Comparison of ENCODE assay signal across 8 cellular contexts in genomic region chr1:44036409-44037111, GRCh38. TPM values are rescaled to one million over a fixed set of nuclear protein-coding genes. Genes with fewer than 3 reads are reported as not detected.
DNase-seq lines count a peak whose midpoint lies in the region; ATAC-seq and TF ChIP-seq lines count a peak whose summit lies in the region.

No MANE protein-coding gene starts in this region.

- H3K27me3 ChIP-seq in H7 (ENCODE audit: control insufficient read depth, insufficient read depth, low read length) = no peaks in the 10 kb centered on the region
- no peaks in the 10 kb centered on the region for H3K27me3 ChIP-seq in lung (ENCODE audit: control insufficient read depth, insufficient read depth)

- H3K4me3 ChIP-seq in H7 (ENCODE audit: insufficient read depth, low read depth, low read length) = no peak overlapping the region
- no peak overlapping the region for H3K4me3 ChIP-seq in lung

- H3K4me1 ChIP-seq in lung (ENCODE audit: control insufficient read depth in 2 of 2, insufficient read depth in 2 of 2, low read length in 2 of 2) = peaks cover 0 to 4% of the 10 kb centered on the region in 2 donors

- peak; percentile 73 for DNase-seq in AG20443 (ENCODE audit: low spot score)
- DNase-seq in H7 = peak; percentile 76
- DNase-seq in NCI-H510A treated with DMSO at 0.1 percent for 48 hours (lab: John Stamatoyannopoulos, UW) = peak; percentile 98
- peak; percentile 67 for DNase-seq in activated CD4-positive, alpha-beta T cell treated with anti-CD3 and anti-CD28 coated beads, Interleukin-2, amount 50 U/mL, for 1 hour
- DNase-seq in dermis microvascular lymphatic vessel endothelial cell (ENCODE audit: low read depth in 2 of 2) = peak; percentile 54 to 78
- peak; percentile 75 for DNase-seq in lung (ENCODE audit: low spot score)
- DNase-seq in stimulated activated CD8-positive, alpha-beta memory T cell treated with anti-CD3 and anti-CD28 coated beads, Interleukin-15, amount 100 ng/mL, for 1 hour (ENCODE audit: low read depth) = peak; percentile 35

- H3K27ac ChIP-seq in lung (ENCODE audit: low read depth in 1 of 2, low read length in 1 of 2) = peak overlapping the region in 1 of 2 donors; percentile 55

- TF ChIP-seq CTCF in lung (IDR thresholded peaks at IDR 0.05; ENCODE audit: control extremely low read depth, extremely low read depth) = peak; percentile 76

- ATAC-seq in lung (ENCODE audit: insufficient read depth, low FRiP score) (no peak), HG02610 (IDR thresholded peaks at IDR 0.05; ENCODE audit: unreplicated experiment) (no peak)

- H3K36me3 ChIP-seq in H7 (replicated peaks; ENCODE audit: control insufficient read depth, insufficient read depth, low read length) (no peaks in the 10 kb centered on the region), lung (ENCODE audit: control insufficient read depth in 2 of 2, insufficient read depth in 2 of 2, low read length in 2 of 2) (no peaks in the 10 kb centered on the region)

- H3K9me3 ChIP-seq in lung (ENCODE audit: control insufficient read depth in 2 of 2, insufficient read depth in 1 of 2, low read length in 1 of 2) = no peaks in the 10 kb centered on the region

- WGBS in lung, 2 donors = 20 to 37% methylated on average over 6 of the region's 6 CpGs

RNA-seq across cellular contexts. Expression of gene SLC6A9, which starts 5.3 kb away (rescaled TPM):
- total RNA-seq in H7 (2014; rRNA removed; shearing (Covaris generic)) = 6.4 and 8.2 TPM in 2 replicates
- total RNA-seq in dermis microvascular lymphatic vessel endothelial cell (0.13 TPM in 2 replicates), lung (10 to 100 TPM in 1 of 2 donors, 1 to 10 TPM in 1; 9.8 to 29.9 TPM)
- polyA plus RNA-seq in lung = 1 to 10 TPM; 8.7 to 8.9 TPM

RNA-seq across cellular contexts. Expression of gene CCDC24, which starts 45.2 kb away (rescaled TPM):
- total RNA-seq in H7 (2014; rRNA removed; shearing (Covaris generic)) = 10.5 and 19.8 TPM in 2 replicates
- 1.3 and 1.4 TPM in 2 replicates for total RNA-seq in dermis microvascular lymphatic vessel endothelial cell
- 10 to 100 TPM in 1 of 2 donors, 1 to 10 TPM in 1; 9.9 to 20.1 TPM for total RNA-seq in lung
- 10 to 100 TPM; 11.2 to 15.3 TPM for polyA plus RNA-seq in lung

RNA-seq across cellular contexts. Expression of gene B4GALT2, which starts 57.5 kb away (rescaled TPM):
- 207 and 217 TPM in 2 replicates for total RNA-seq in H7 (2014; rRNA removed; shearing (Covaris generic))
- 44.0 and 56.8 TPM in 2 replicates for total RNA-seq in dermis microvascular lymphatic vessel endothelial cell
- 10 to 100 TPM; 13.6 to 40.9 TPM for total RNA-seq in lung
- polyA plus RNA-seq in lung = 10 to 100 TPM; 28.9 to 32.2 TPM

Comparison
In these comparisons a context has a peak if more than half of its experiments do, and no peak if none do; other contexts are left out.
1. DNase-seq: peak in every context shown above with its lines; median percentile 98 in NCI-H510A treated with DMSO at 0.1 percent for 48 hours; 76 in H7; 75 in lung; 73 in AG20443; 67 in activated CD4-positive, alpha-beta T cell treated with anti-CD3 and anti-CD28 coated beads, Interleukin-2, amount 50 U/mL, for 1 hour; 66 in dermis microvascular lymphatic vessel endothelial cell; 35 in stimulated activated CD8-positive, alpha-beta memory T cell treated with anti-CD3 and anti-CD28 coated beads, Interleukin-15, amount 100 ng/mL, for 1 hour.